In the genomic region with DNA sequence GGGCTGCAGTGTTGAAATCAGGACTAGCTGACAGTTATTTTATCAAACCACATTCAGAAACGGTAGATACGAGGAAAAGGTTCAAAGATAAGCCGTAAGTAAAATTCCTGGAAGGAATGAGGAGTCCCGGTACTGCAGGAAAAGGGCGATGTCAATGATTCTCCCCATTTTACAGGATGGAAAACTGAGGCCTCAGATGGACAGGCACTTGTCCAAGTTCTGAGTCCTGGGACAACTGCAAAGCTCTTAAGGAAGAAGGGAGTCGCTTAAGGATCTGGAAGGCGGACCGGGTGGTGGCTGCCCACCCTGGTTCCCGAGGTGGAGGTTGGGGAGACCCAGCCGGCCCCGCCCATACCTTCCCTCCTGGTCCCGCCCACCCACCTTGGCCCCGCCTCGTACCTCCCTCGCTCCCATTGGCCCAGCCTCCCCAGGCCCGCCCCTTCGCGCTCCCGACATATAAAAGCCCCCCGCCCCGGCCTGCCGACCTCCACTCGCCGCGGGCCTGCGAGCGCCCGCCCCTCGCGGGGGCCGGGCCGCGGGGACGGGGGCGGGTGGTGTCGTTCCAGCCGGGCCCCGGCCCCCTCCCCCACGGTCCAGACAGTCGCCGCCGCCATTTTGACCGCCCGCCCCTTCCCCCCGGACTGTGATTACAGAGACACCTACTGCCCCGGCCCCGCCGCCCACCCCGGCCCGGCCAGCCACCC, we compare ENCODE assay signal across 1 cellular context.
TF ChIP-seq lines count a peak whose summit lies in the region.

No MANE protein-coding gene starts in this region.

TF ChIP-seq in H1, 55 proteins besides CTCF, POLR2A, EP300 and RAD21:
- TF ChIP-seq TAF1 (IDR thresholded peaks at IDR 0.05; ENCODE audit: low read depth, low read length): peak; percentile 76
- TF ChIP-seq CEBPB (IDR thresholded peaks at IDR 0.05; ENCODE audit: low read depth, low read length): no peak
- no peak for TF ChIP-seq NRF1 (IDR thresholded peaks at IDR 0.05; ENCODE audit: low read depth, low read length)
- no peak for TF ChIP-seq FOSL1 (IDR thresholded peaks at IDR 0.05; ENCODE audit: insufficient read depth, low read depth, low read length)
- peak; percentile 85 for TF ChIP-seq TBP (IDR thresholded peaks at IDR 0.05; ENCODE audit: low read depth, low read length)
- TF ChIP-seq SP1 (IDR thresholded peaks at IDR 0.05; ENCODE audit: low read depth, low read length): peak; percentile 68; the same call in 1 of the 2 replicates
- TF ChIP-seq JUN (IDR thresholded peaks at IDR 0.05; ENCODE audit: low read depth, low read length): no peak
- no peak for TF ChIP-seq BACH1 (IDR thresholded peaks at IDR 0.05; ENCODE audit: low read length)
- TF ChIP-seq HDAC2 (IDR thresholded peaks at IDR 0.05; ENCODE audit: borderline replicate concordance in 1 of 2, low read depth in 2 of 2, low read length in 2 of 2): peak in 1 of 2 experiments; percentile 98; a peak in 2 of 4 replicates
- TF ChIP-seq PHF8 (conservative IDR thresholded peaks at IDR 0.05; ENCODE audit: low read depth, low read length): peak; percentile 59; the same call in 1 of the 2 replicates
- no peak for TF ChIP-seq RNF2 (IDR thresholded peaks at IDR 0.05; ENCODE audit: borderline replicate concordance, low read depth, low read length, missing control alignments, poor library complexity, severe bottlenecking)
- TF ChIP-seq KDM1A (IDR thresholded peaks at IDR 0.05; ENCODE audit: borderline replicate concordance, low read length): peak; percentile 99
